Comparison of ENCODE assay signal across 11 cellular contexts in genomic region chr20:45080867-45081616, GRCh38. TPM values are rescaled to one million over a fixed set of nuclear protein-coding genes. Genes with fewer than 3 reads are reported as not detected.
DNase-seq lines count a peak whose midpoint lies in the region; TF ChIP-seq lines count a peak whose summit lies in the region.
"Had no signal": no experiment of that assay in that cellular context is flagged by ENCODE, and none has a peak within 500 bp of the region (broad histone marks: within the 10 kb centered on the region; RNA-seq: fewer than 3 reads in every experiment).

No MANE protein-coding gene starts in this region.

- intact Hi-C loops in dorsolateral prefrontal cortex (cut with DNase I), result no loop called here

- H3K4me3 ChIP-seq in astrocyte of the spinal cord (ENCODE audit: low read depth, low read length) (no peak overlapping the region), neural progenitor cell (no peak overlapping the region), dorsolateral prefrontal cortex (no peak overlapping the region)
- H3K4me3 ChIP-seq: BLaER1 treated with 17β-estradiol and CSF1 and Interleukin-3, amounts not matched to agents 10 nM and 100 nM; mucosa of descending colon had no signal

- peak; percentile 61 for DNase-seq in NCI-H82 (lab: John Stamatoyannopoulos, UW)
- DNase-seq in NCI-H82 treated with DMSO at 0.1 percent for 48 hours (lab: John Stamatoyannopoulos, UW; ENCODE audit: unreplicated experiment), result no peak
- DNase-seq in KBM-7, result peak; percentile 12
- DNase-seq in astrocyte of the spinal cord (ENCODE audit: low read depth, low spot score), result no peak
- DNase-seq in neural progenitor cell (ENCODE audit: low spot score), result no peak
- DNase-seq in dorsolateral prefrontal cortex, result no peak
- no peak for DNase-seq in KG1 (lab: John Stamatoyannopoulos, UW)
- no peak for DNase-seq in activated gamma-delta T cell treated with Interleukin-2 at 50 U/mL for 16 hours

- no peak overlapping the region for H3K4me2 ChIP-seq in neural progenitor cell
- H3K4me2 ChIP-seq: BLaER1 treated with 17β-estradiol and CSF1 and Interleukin-3, amounts not matched to agents 10 nM and 100 nM had no signal

- no peaks in the 10 kb centered on the region for H3K36me3 ChIP-seq in neural progenitor cell

- peaks cover 10% of the 10 kb centered on the region for H3K9me3 Mint-ChIP-seq in neural progenitor cell

- TF ChIP-seq CTCF in astrocyte of the spinal cord (IDR thresholded peaks at IDR 0.05; ENCODE audit: low read depth, low read length) (peak; percentile 58), neural progenitor cell (IDR thresholded peaks at IDR 0.05) (peak; percentile 22), dorsolateral prefrontal cortex (IDR thresholded peaks at IDR 0.05 in 54 of 56, conservative IDR thresholded peaks at IDR 0.05 in 2 of 56; ENCODE audit: low read depth in 1 of 56, partially characterized antibody in 56 of 56) (peak in 19 of 56 donors; percentile 8 to 37 (median 22))

- H3K36me3 Mint-ChIP-seq in neural progenitor cell, result peaks cover 37% of the 10 kb centered on the region

- H4K20me1 ChIP-seq in neural progenitor cell (ENCODE audit: low read depth), result no peaks in the 10 kb centered on the region

- in situ Hi-C loops in KBM-7 (cut with MboI; ENCODE audit: low pct_unique_long_range_greater_than_20kb, low sequenced_read_pairs) (no loop called here), astrocyte of the spinal cord (cut with HindIII; ENCODE audit: low sequenced_read_pairs) (no loop called here)

- no peaks in the 10 kb centered on the region for H3K79me2 ChIP-seq in neural progenitor cell (ENCODE audit: low read depth)

- H3K27ac Mint-ChIP-seq in neural progenitor cell, result no peak overlapping the region

- H3K27ac ChIP-seq in neural progenitor cell, result no peak overlapping the region
- no peak overlapping the region for H3K27ac ChIP-seq in dorsolateral prefrontal cortex
- H3K27ac ChIP-seq: BLaER1 treated with 17β-estradiol and CSF1 and Interleukin-3, amounts not matched to agents 10 nM and 100 nM had no signal

- H3K27me3 ChIP-seq in neural progenitor cell (no peaks in the 10 kb centered on the region), dorsolateral prefrontal cortex (no peaks in the 10 kb centered on the region)
- H3K27me3 ChIP-seq: BLaER1 treated with 17β-estradiol and CSF1 and Interleukin-3, amounts not matched to agents 10 nM and 100 nM had no signal

- H3K9me3 ChIP-seq in neural progenitor cell (ENCODE audit: low read depth), result no peaks in the 10 kb centered on the region

- no peaks in the 10 kb centered on the region for H3K4me1 ChIP-seq in neural progenitor cell

- no peaks in the 10 kb centered on the region for H3F3A ChIP-seq in neural progenitor cell (ENCODE audit: low read depth)

- no peak overlapping the region for H2AFZ ChIP-seq in neural progenitor cell (replicated peaks)

- no peak overlapping the region for H3K4me3 Mint-ChIP-seq in neural progenitor cell

- H3K4me1 Mint-ChIP-seq in neural progenitor cell, result no peaks in the 10 kb centered on the region

- peaks cover 6% of the 10 kb centered on the region for H3K27me3 Mint-ChIP-seq in neural progenitor cell (ENCODE audit: insufficient read depth, low read depth)

- no peak overlapping the region for H3K9ac ChIP-seq in neural progenitor cell
- H3K9ac ChIP-seq: BLaER1 treated with 17β-estradiol and CSF1 and Interleukin-3, amounts not matched to agents 10 nM and 100 nM had no signal

RNA-seq across cellular contexts. Expression of gene KCNS1, which starts 19.9 kb away (rescaled TPM):
- total RNA-seq in neural progenitor cell (ENCODE audit: low replicate concordance) (0.03 TPM in 1 of 2 replicates, not detected in the other), dorsolateral prefrontal cortex (100 to 1,000 TPM in 6 of 120 experiments, 10 to 100 TPM in 114; 14.6 to 125 (median 65.5) TPM)

RNA-seq across cellular contexts. Expression of gene WFDC5, which starts 33.9 kb away (rescaled TPM):
- total RNA-seq in neural progenitor cell (ENCODE audit: low replicate concordance) (not detected in 2 replicates), dorsolateral prefrontal cortex (not detected)
- total RNA-seq: dermis microvascular lymphatic vessel endothelial cell, mucosa of descending colon had no signal

RNA-seq across cellular contexts. Expression of gene WFDC12, which starts 43.2 kb away (rescaled TPM):
- total RNA-seq in neural progenitor cell (ENCODE audit: low replicate concordance) (not detected in 2 replicates), dorsolateral prefrontal cortex (not detected)
- total RNA-seq: dermis microvascular lymphatic vessel endothelial cell, mucosa of descending colon had no signal

Comparison
In these comparisons a context has a peak if more than half of its experiments do, and no peak if none do; other contexts are left out.
1. DNase-seq: peak in NCI-H82 (single experiment) and KBM-7 (single experiment); none in NCI-H82 treated with DMSO at 0.1 percent for 48 hours (single experiment), astrocyte of the spinal cord (single experiment), neural progenitor cell (single experiment), dorsolateral prefrontal cortex (0 of 10), KG1 (single experiment) and activated gamma-delta T cell treated with Interleukin-2 at 50 U/mL for 16 hours (single experiment).
2. RNA of gene KCNS1, which starts 19.9 kb away (total RNA-seq): 14.6 to 125 TPM in dorsolateral prefrontal cortex; 0.03 TPM in neural progenitor cell; every median in the first group is over 10 times any median in the second.